In genomic region chr9:35341585-35341984, GRCh38 we compare ENCODE assay signal across 7 cellular contexts.
A peak's percentile ranks its signal among the peaks of the same experiment; 100 is the strongest.
DNase-seq lines count a peak whose midpoint lies in the region; TF ChIP-seq lines count a peak whose summit lies in the region.

No MANE protein-coding gene starts in this region.

- H3K4me1 ChIP-seq in subcutaneous abdominal adipose tissue (ENCODE audit: control insufficient read depth in 5 of 5, insufficient read depth in 5 of 5, low read length in 5 of 5) = peaks cover 0 to 13% (median 13%) of the 10 kb centered on the region in 5 donors
- no peaks in the 10 kb centered on the region for H3K4me1 ChIP-seq in SJCRH30

- in situ Hi-C loops in astrocyte of the spinal cord (cut with HindIII; ENCODE audit: low sequenced_read_pairs) = no loop called here

- H3K4me3 ChIP-seq in Jurkat, Clone E6-1 (ENCODE audit: low read length) = no peak overlapping the region
- H3K4me3 ChIP-seq in astrocyte of the spinal cord (ENCODE audit: low read depth, low read length) (no peak overlapping the region), subcutaneous abdominal adipose tissue (ENCODE audit: low read depth in 1 of 5, low read length in 5 of 5) (peak overlapping the region; percentile 0 to 31 (median 24)), SJCRH30 (no peak overlapping the region)

- H3K9me3 ChIP-seq in subcutaneous abdominal adipose tissue (ENCODE audit: control insufficient read depth in 5 of 5, low read length in 5 of 5) (no peaks in the 10 kb centered on the region), SJCRH30 (replicated peaks) (no peaks in the 10 kb centered on the region)

- TF ChIP-seq CTCF in astrocyte of the spinal cord (IDR thresholded peaks at IDR 0.05; ENCODE audit: low read depth, low read length) = no peak

- no peak overlapping the region for H3K9ac ChIP-seq in subcutaneous abdominal adipose tissue (ENCODE audit: low read length in 5 of 5)

- peak; percentile 22 for DNase-seq in Jurkat, Clone E6-1 (ENCODE audit: low read depth, low spot score)
- peak; percentile 45 for DNase-seq in astrocyte of the spinal cord (ENCODE audit: low read depth, low spot score)
- DNase-seq in iPS-NIHi7 (ENCODE audit: extremely low spot score) = peak; percentile 40
- DNase-seq in SJCRH30 = no peak
- DNase-seq in GF-D8 (lab: John Stamatoyannopoulos, UW) = no peak
- DNase-seq in NCI-H345 (lab: John Stamatoyannopoulos, UW) = no peak

- H3K36me3 ChIP-seq in subcutaneous abdominal adipose tissue (ENCODE audit: control insufficient read depth in 5 of 5, insufficient read depth in 5 of 5, low read length in 5 of 5) (peaks cover 0 to 11% (median 5%) of the 10 kb centered on the region in 5 donors), SJCRH30 (no peaks in the 10 kb centered on the region)

- H3K27ac ChIP-seq in subcutaneous abdominal adipose tissue (ENCODE audit: low read depth, low read length) (no peak overlapping the region), SJCRH30 (no peak overlapping the region)

- H3K27me3 ChIP-seq in subcutaneous abdominal adipose tissue (ENCODE audit: control insufficient read depth in 5 of 5, insufficient read depth in 4 of 5, low read length in 5 of 5) (no peaks in the 10 kb centered on the region), SJCRH30 (no peaks in the 10 kb centered on the region)

Comparison
In these comparisons a context has a peak if more than half of its experiments do, and no peak if none do; other contexts are left out.
1. DNase-seq: peak in Jurkat, Clone E6-1 (single experiment), astrocyte of the spinal cord (single experiment) and iPS-NIHi7 (single experiment); none in SJCRH30 (0 of 2), GF-D8 (single experiment) and NCI-H345 (single experiment).
2. H3K4me3 ChIP-seq: peak in subcutaneous abdominal adipose tissue (5 of 5); none in Jurkat, Clone E6-1 (single experiment), astrocyte of the spinal cord (single experiment) and SJCRH30 (single experiment).